15 cellular contexts compared by ENCODE assay signal in the genomic region with DNA sequence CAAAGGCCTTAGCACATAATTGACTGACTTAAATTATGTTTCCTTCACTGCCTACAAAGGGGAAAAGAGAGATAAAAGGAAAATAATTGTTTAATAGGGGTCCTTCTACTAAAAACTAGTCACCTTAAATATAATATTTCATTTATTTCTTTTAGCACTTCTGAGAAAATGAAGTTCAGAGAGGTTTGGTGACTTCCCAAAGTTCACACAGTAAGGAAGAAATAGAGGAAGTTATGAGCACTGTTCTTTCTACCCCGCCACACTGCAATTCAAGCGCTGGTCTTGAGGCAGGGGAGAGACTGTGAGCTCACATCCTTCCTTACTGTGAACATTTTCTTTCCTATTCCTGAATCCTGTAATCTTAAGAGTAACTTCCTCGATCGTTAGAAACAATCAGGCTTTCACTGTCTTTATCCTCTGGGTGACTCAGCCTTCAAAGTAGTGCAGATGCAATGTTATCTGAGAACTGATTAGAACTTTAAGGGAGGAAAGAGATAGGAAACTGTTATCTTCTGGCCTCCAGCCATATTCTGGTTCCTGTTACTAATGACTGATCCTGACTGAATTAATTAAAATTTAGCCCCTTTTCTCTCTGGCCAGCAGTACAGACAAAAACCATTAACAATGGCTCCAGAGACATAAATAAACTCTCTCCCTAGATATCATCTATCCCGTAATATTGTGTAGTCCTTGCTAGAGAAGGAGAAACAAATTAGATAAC. TPM values are rescaled to one million over a fixed set of nuclear protein-coding genes. Genes with fewer than 3 reads are reported as not detected.
DNase-seq lines count a peak whose midpoint lies in the region; ATAC-seq, FAIRE-seq and TF ChIP-seq lines count a peak whose summit lies in the region.
"Had no signal": no experiment of that assay in that cellular context is flagged by ENCODE, and none has a peak within 500 bp of the region (broad histone marks: within the 10 kb centered on the region; RNA-seq: fewer than 3 reads in every experiment).

No MANE protein-coding gene starts in this region.

- CTCF ChIA-PET in HepG2 (lab: Yijun Ruan, JAX; ENCODE audit: low intra/inter-chr PET ratio, low total read pairs), result no interaction called here

- H3K36me3 Mint-ChIP-seq in chondrocyte (ENCODE audit: low read depth), result peaks cover 4% of the 10 kb centered on the region

- no peak overlapping the region for H3K4me3 Mint-ChIP-seq in chondrocyte (ENCODE audit: unreplicated experiment)
- H3K4me3 Mint-ChIP-seq: dendritic cell treated with granulocyte-macrophage colony-stimulating factor and Interleukin-4, amounts not matched to agents 40 ng/mL and 50 ng/mL, for 4 days had no signal

- H3K4me1 ChIP-seq in liver (ENCODE audit: control insufficient read depth in 4 of 4, insufficient read depth in 4 of 4, low read length in 3 of 4) (no peaks in the 10 kb centered on the region), HepG2 (ENCODE audit: insufficient read depth, low read length) (no peaks in the 10 kb centered on the region)

- no TSS peak for BruUV-seq in HepG2 (replicated peaks; lab: Mats Ljungman, UMichigan)

- DNase-seq in HepG2 (ENCODE audit: low spot score), result no peak
- no peak for DNase-seq in chondrocyte (ENCODE audit: low spot score)
- DNase-seq in islet precursor cell, result peak; percentile 55
- no peak for DNase-seq in stimulated activated CD4-positive, alpha-beta T cell treated with anti-CD3 and anti-CD28 coated beads, Interleukin-4, amount 100 ng/mL, for 24 hours
- no peak for DNase-seq in NCI-H524 (lab: John Stamatoyannopoulos, UW)
- DNase-seq in D721Med (ENCODE audit: insufficient read length, low spot score), result no peak
- DNase-seq: MM.1S, ovary, T-helper 9 cell had no signal

- peaks cover 48% of the 10 kb centered on the region for H3K4me1 Mint-ChIP-seq in chondrocyte (ENCODE audit: low read depth)

- no peak for TF ChIP-seq CTCF in liver (IDR thresholded peaks at IDR 0.05; ENCODE audit: low read depth, low read length, missing input control)
- TF ChIP-seq CTCF in HepG2 (CRISPR knock-in tag; IDR thresholded peaks at IDR 0.05), result no peak
- no peak for TF ChIP-seq CTCF in chondrocyte (IDR thresholded peaks at IDR 0.05)
- TF ChIP-seq CTCF in D721Med (IDR thresholded peaks at IDR 0.05; ENCODE audit: insufficient read depth, missing control alignments), result no peak

- in situ Hi-C loops in HepG2 (cut with HindIII; ENCODE audit: extremely low pct_ligation_motif_present, low pct_unique_long_range_greater_than_20kb), result no loop called here

- H3K9me3 ChIP-seq in liver (ENCODE audit: control insufficient read depth in 4 of 4, low read length in 3 of 4) (no peaks in the 10 kb centered on the region), HepG2 (ENCODE audit: low read length) (no peaks in the 10 kb centered on the region)
- H3K9me3 ChIP-seq: ovary had no signal

- H3K9me3 Mint-ChIP-seq in chondrocyte (ENCODE audit: low read depth), result no peaks in the 10 kb centered on the region
- H3K9me3 Mint-ChIP-seq: dendritic cell treated with granulocyte-macrophage colony-stimulating factor and Interleukin-4, amounts not matched to agents 40 ng/mL and 50 ng/mL, for 4 days had no signal

- peak overlapping the region; percentile 3 for H3K27ac Mint-ChIP-seq in chondrocyte (ENCODE audit: unreplicated experiment)
- H3K27ac Mint-ChIP-seq: dendritic cell treated with granulocyte-macrophage colony-stimulating factor and Interleukin-4, amounts not matched to agents 40 ng/mL and 50 ng/mL, for 4 days had no signal

- TF ChIP-seq POLR2A in HepG2 (IDR thresholded peaks at IDR 0.05; ENCODE audit: insufficient read depth in 1 of 2, low read depth in 2 of 2, low read length in 2 of 2), result no peak

- FAIRE-seq in HepG2 (lab: Jason Lieb, UNC) (no peak), D721Med (lab: Jason Lieb, UNC) (no peak)
- FAIRE-seq: urothelium cell line had no signal

- H3K4me3 ChIP-seq in liver (ENCODE audit: low read depth in 1 of 3, low read length in 3 of 3), result no peak overlapping the region
- H3K4me3 ChIP-seq in HepG2 (replicated peaks in 1 of 3; ENCODE audit: insufficient read depth in 1 of 3, low read depth in 2 of 3, low read length in 3 of 3), result no peak overlapping the region
- H3K4me3 ChIP-seq: ovary had no signal

- intact Hi-C loops in HepG2 (cut with micrococcal nuclease; ENCODE audit: unreplicated experiment), result no loop called here

- H3K4me2 ChIP-seq in HepG2 (ENCODE audit: low read depth, low read length), result no peak overlapping the region

- ATAC-seq in HepG2 (no peak), GM21447 (IDR thresholded peaks at IDR 0.05; ENCODE audit: unreplicated experiment) (no peak)
- ATAC-seq: Panc1 had no signal

- no peaks in the 10 kb centered on the region for H3K79me2 ChIP-seq in HepG2 (ENCODE audit: insufficient read depth, low read length)

- POLR2A ChIA-PET in HepG2 (lab: Yijun Ruan, JAX), result no interaction called here

- H3K9ac ChIP-seq in liver (ENCODE audit: low read depth in 1 of 2, low read length in 2 of 2) (no peak overlapping the region), HepG2 (ENCODE audit: insufficient read depth, low read depth, low read length) (no peak overlapping the region)

- H3K27me3 Mint-ChIP-seq in chondrocyte (ENCODE audit: low read depth), result no peaks in the 10 kb centered on the region
- H3K27me3 Mint-ChIP-seq: dendritic cell treated with granulocyte-macrophage colony-stimulating factor and Interleukin-4, amounts not matched to agents 40 ng/mL and 50 ng/mL, for 4 days had no signal

- H3K27me3 ChIP-seq in liver (ENCODE audit: control insufficient read depth in 4 of 4, insufficient read depth in 4 of 4, low read length in 3 of 4) (no peaks in the 10 kb centered on the region), HepG2 (ENCODE audit: control insufficient read depth in 1 of 2, insufficient read depth in 2 of 2, low read length in 2 of 2) (no peaks in the 10 kb centered on the region; a peak in 1 of 5 replicates)
- H3K27me3 ChIP-seq: ovary had no signal

- no peak for TF ChIP-seq EP300 in HepG2 (IDR thresholded peaks at IDR 0.05; ENCODE audit: low read depth in 2 of 2, low read length in 2 of 2)
- no peak for TF ChIP-seq EP300 in HepG2 (CRISPR knock-in tag; IDR thresholded peaks at IDR 0.05; ENCODE audit: borderline replicate concordance)

- no peaks in the 10 kb centered on the region for H4K20me1 ChIP-seq in HepG2 (ENCODE audit: insufficient read depth, low read length)

- TF ChIP-seq RAD21 in liver (IDR thresholded peaks at IDR 0.05) (no peak), HepG2 (CRISPR knock-in tag; IDR thresholded peaks at IDR 0.05) (no peak)

- H3K27ac ChIP-seq in liver (ENCODE audit: low read depth in 1 of 2, low read length in 2 of 2) (no peak overlapping the region), HepG2 (ENCODE audit: extremely low read length, insufficient read depth, low read length) (no peak overlapping the region)
- H3K27ac ChIP-seq: HL-60, ovary had no signal

- H3K36me3 ChIP-seq in liver (ENCODE audit: control insufficient read depth in 4 of 4, insufficient read depth in 3 of 4, low read depth in 1 of 4, low read length in 3 of 4) (no peaks in the 10 kb centered on the region), HepG2 (replicated peaks in 1 of 2; ENCODE audit: control insufficient read depth in 1 of 2, insufficient read depth in 2 of 2, low read length in 2 of 2) (no peaks in the 10 kb centered on the region)
- H3K36me3 ChIP-seq: ovary had no signal

- WGBS in liver, result 58% methylated on average over 5 of the region's 5 CpGs
- 18% methylated on average over 5 of the region's 5 CpGs for WGBS in HepG2 (ENCODE audit: low lambda C conversion rate)

- H2AFZ ChIP-seq in HepG2 (ENCODE audit: low read length), result no peak overlapping the region

TF ChIP-seq in liver, 16 proteins besides CTCF, POLR2A, EP300 and RAD21:
- TF ChIP-seq FOXA2 (IDR thresholded peaks at IDR 0.05), result no peak
- no peak for TF ChIP-seq GABPA (IDR thresholded peaks at IDR 0.05 in 1 of 2, conservative IDR thresholded peaks at IDR 0.05 in 1 of 2)
- TF ChIP-seq NR2F2 (IDR thresholded peaks at IDR 0.05), result peak; percentile 47

TF ChIP-seq in HepG2, 621 proteins besides CTCF, POLR2A, EP300 and RAD21 (continues in another document):
- no peak for TF ChIP-seq ZNF180 (CRISPR knock-in tag; IDR thresholded peaks at IDR 0.05; ENCODE audit: borderline replicate concordance, low read depth)

RNA-seq across cellular contexts. Expression of a gene that starts 6.8 kb away (rescaled TPM):
- total RNA-seq in liver (10 to 100 TPM in 1 of 2 donors, 1 to 10 TPM in 1; 4.6 to 12.7 TPM), HepG2 (2016; rRNA removed; fragmentation: Illumina TruSeq; extraction: Trizol) (2.3 and 3.2 TPM in 2 replicates), chondrocyte (103 to 448 TPM (median 423 TPM) in 3 replicates)
- polyA plus RNA-seq in liver (10 to 100 TPM in 1 of 2 donors, 1 to 10 TPM in 1; 4.7 to 10.1 TPM), HepG2 (2011; rRNA removed) (1.9 and 2.2 TPM in 2 replicates)
- not detected in 2 replicates for total RNA-seq in HepG2 (2016; cell fraction: cytosol; rRNA removed; fragmentation: Illumina TruSeq; extraction: Trizol; ENCODE audit: low read depth)
- total RNA-seq in HepG2 (2016; cell fraction: insoluble cytoplasmic fraction; rRNA removed; fragmentation: Illumina TruSeq; extraction: Trizol), result 2.2 and 3.0 TPM in 2 replicates
- 0.41 and 0.83 TPM in 2 replicates for total RNA-seq in HepG2 (2016; cell fraction: membrane; rRNA removed; fragmentation: Illumina TruSeq; extraction: Trizol)
- 3.6 TPM in 2 replicates for total RNA-seq in HepG2 (2016; cell fraction: nucleus; rRNA removed; fragmentation: Illumina TruSeq; extraction: Trizol)
- polyA plus RNA-seq in HepG2 (2011; cell fraction: cytosol; rRNA removed), result 0.86 and 1.0 TPM in 2 replicates
- 1.3 and 1.8 TPM in 2 replicates for polyA plus RNA-seq in HepG2 (2011; cell fraction: nucleus; rRNA removed)
- 1.5 and 2.6 TPM in 2 replicates for polyA plus RNA-seq in HepG2 (2012)
- polyA plus RNA-seq in HepG2 (2016; cell fraction: cytosol; fragmentation: Illumina TruSeq; extraction: Trizol; ENCODE audit: low read depth), result 0.03 and 0.28 TPM in 2 replicates
- 2.2 and 2.9 TPM in 2 replicates for polyA plus RNA-seq in HepG2 (2016; cell fraction: insoluble cytoplasmic fraction; fragmentation: Illumina TruSeq; extraction: Trizol; ENCODE audit: low read depth)
- polyA plus RNA-seq in HepG2 (2016; cell fraction: membrane; fragmentation: Illumina TruSeq; extraction: Trizol; ENCODE audit: low read depth), result 0.38 and 0.61 TPM in 2 replicates
- 0.49 and 1.3 TPM in 2 replicates for polyA plus RNA-seq in HepG2 (2016; cell fraction: nucleus; fragmentation: Illumina TruSeq; extraction: Trizol; ENCODE audit: insufficient read depth, low read depth)
- 0.22 and 2.5 TPM in 2 replicates for polyA minus RNA-seq in HepG2 (2011; rRNA and poly(A)+ RNA removed; ENCODE audit: low replicate concordance)
- polyA minus RNA-seq in HepG2 (2011; cell fraction: cytosol; rRNA and poly(A)+ RNA removed), result 0.20 TPM in 1 of 2 replicates, not detected in the other
- 7.9 and 14.8 TPM in 2 replicates for polyA minus RNA-seq in HepG2 (2011; cell fraction: nucleus; rRNA and poly(A)+ RNA removed)
